8 cellular contexts compared by ENCODE assay signal in genomic region chr18:26546875-26547301, GRCh38. TPM values are rescaled to one million over a fixed set of nuclear protein-coding genes. Genes with fewer than 3 reads are reported as not detected.
DNase-seq lines count a peak whose midpoint lies in the region; ATAC-seq and TF ChIP-seq lines count a peak whose summit lies in the region.

No MANE protein-coding gene starts in this region.

- H3K4me1 Mint-ChIP-seq in T-helper 2 cell treated with Interferon-gamma antibody and Interleukin-4, amounts not matched to agents 5 μg/mL and 100 μg/mL, for 36 hours (ENCODE audit: low read depth) = peaks cover 13% of the 10 kb centered on the region
- peaks cover 35% of the 10 kb centered on the region for H3K4me1 Mint-ChIP-seq in MCF 10A (ENCODE audit: insufficient read depth, unreplicated experiment)
- peaks cover 14% of the 10 kb centered on the region for H3K4me1 Mint-ChIP-seq in stimulated activated effector memory CD8-positive, alpha-beta T cell treated with anti-CD3 and anti-CD28 coated beads, Interleukin-12 subunit alpha, Interleukin-12 subunit beta, amount 100 ng/mL, for 72 hours

- intact Hi-C loops in MCF 10A (cut with micrococcal nuclease) = loop anchor here (1.0 to 10.0 kb wide), 5 partner anchors 90 to 418 kb away; no protein-coding TSS in a partner anchor

- POLR2A ChIA-PET in MCF 10A (lab: Yijun Ruan, JAX) = interaction anchor here (0.7 to 10.1 kb wide), 14 partner anchors 27 to 164 kb away, joined by 3 to 108 read pairs (median 5); no protein-coding TSS in a partner anchor

- ATAC-seq in stimulated activated effector memory CD8-positive, alpha-beta T cell treated with anti-CD3 and anti-CD28 coated beads, Interleukin-12 subunit alpha, Interleukin-12 subunit beta, amount 100 ng/mL, for 72 hours = no peak
- ATAC-seq in GM21423 (IDR thresholded peaks at IDR 0.05; ENCODE audit: unreplicated experiment) = no peak

- BruUV-seq in MCF 10A (replicated peaks; lab: Mats Ljungman, UMichigan) = no TSS peak

- peaks cover 3% of the 10 kb centered on the region for H3K36me3 Mint-ChIP-seq in T-helper 2 cell treated with Interferon-gamma antibody and Interleukin-4, amounts not matched to agents 5 μg/mL and 100 μg/mL, for 36 hours (ENCODE audit: low read depth)
- peaks cover 23% of the 10 kb centered on the region for H3K36me3 Mint-ChIP-seq in MCF 10A (ENCODE audit: insufficient read depth, unreplicated experiment)
- H3K36me3 Mint-ChIP-seq in stimulated activated effector memory CD8-positive, alpha-beta T cell treated with anti-CD3 and anti-CD28 coated beads, Interleukin-12 subunit alpha, Interleukin-12 subunit beta, amount 100 ng/mL, for 72 hours = no peaks in the 10 kb centered on the region

- no peak for DNase-seq in T-helper 2 cell treated with Interferon-gamma antibody and Interleukin-4, amounts not matched to agents 5 μg/mL and 100 μg/mL, for 36 hours (ENCODE audit: low spot score)
- DNase-seq in T-helper 2 cell = no peak
- peak; percentile 39 for DNase-seq in MCF 10A (ENCODE audit: unreplicated experiment)
- DNase-seq in iris pigment epithelial cell (ENCODE audit: low read depth) = peak; percentile 43
- no peak for DNase-seq in stimulated activated effector memory CD8-positive, alpha-beta T cell treated with anti-CD3 and anti-CD28 coated beads, Interleukin-12 subunit alpha, Interleukin-12 subunit beta, amount 100 ng/mL, for 72 hours (ENCODE audit: low spot score in 2 of 2)
- no peak for DNase-seq in NCI-H2227 treated with DMSO at 0.1 percent for 48 hours (lab: John Stamatoyannopoulos, UW)
- DNase-seq in OCI-M2 (lab: John Stamatoyannopoulos, UW; ENCODE audit: unreplicated experiment) = no peak

- H3K27ac Mint-ChIP-seq in T-helper 2 cell treated with Interferon-gamma antibody and Interleukin-4, amounts not matched to agents 5 μg/mL and 100 μg/mL, for 36 hours = no peak overlapping the region
- H3K27ac Mint-ChIP-seq in MCF 10A (ENCODE audit: low read depth, unreplicated experiment) = peak overlapping the region; percentile 75
- H3K27ac Mint-ChIP-seq in stimulated activated effector memory CD8-positive, alpha-beta T cell treated with anti-CD3 and anti-CD28 coated beads, Interleukin-12 subunit alpha, Interleukin-12 subunit beta, amount 100 ng/mL, for 72 hours = no peak overlapping the region

- peaks cover 21% of the 10 kb centered on the region for H3K27me3 Mint-ChIP-seq in T-helper 2 cell treated with Interferon-gamma antibody and Interleukin-4, amounts not matched to agents 5 μg/mL and 100 μg/mL, for 36 hours (ENCODE audit: low read depth)
- H3K27me3 Mint-ChIP-seq in MCF 10A (ENCODE audit: insufficient read depth, unreplicated experiment) = no peaks in the 10 kb centered on the region

- TF ChIP-seq CTCF in MCF 10A (IDR thresholded peaks at IDR 0.05; ENCODE audit: unreplicated experiment) = no peak

- peak overlapping the region; percentile 74 for H3K4me3 Mint-ChIP-seq in T-helper 2 cell treated with Interferon-gamma antibody and Interleukin-4, amounts not matched to agents 5 μg/mL and 100 μg/mL, for 36 hours
- H3K4me3 Mint-ChIP-seq in MCF 10A (ENCODE audit: unreplicated experiment) = peak overlapping the region; percentile 93
- H3K4me3 Mint-ChIP-seq in stimulated activated effector memory CD8-positive, alpha-beta T cell treated with anti-CD3 and anti-CD28 coated beads, Interleukin-12 subunit alpha, Interleukin-12 subunit beta, amount 100 ng/mL, for 72 hours = peak overlapping the region; percentile 76

- CTCF ChIA-PET in MCF 10A (lab: Yijun Ruan, JAX) = interaction anchor here (0.5 to 4.4 kb wide), 17 partner anchors 24 to 470 kb away, joined by 3 to 40 read pairs (median 4); no protein-coding TSS in a partner anchor

- H3K9me3 Mint-ChIP-seq in T-helper 2 cell treated with Interferon-gamma antibody and Interleukin-4, amounts not matched to agents 5 μg/mL and 100 μg/mL, for 36 hours = no peaks in the 10 kb centered on the region
- no peaks in the 10 kb centered on the region for H3K9me3 Mint-ChIP-seq in MCF 10A (ENCODE audit: unreplicated experiment)
- H3K9me3 Mint-ChIP-seq in stimulated activated effector memory CD8-positive, alpha-beta T cell treated with anti-CD3 and anti-CD28 coated beads, Interleukin-12 subunit alpha, Interleukin-12 subunit beta, amount 100 ng/mL, for 72 hours = no peaks in the 10 kb centered on the region

RNA-seq across cellular contexts. Expression of gene KCTD1, which starts 1.5 kb away (rescaled TPM):
- 29.5 and 37.9 TPM in 2 replicates for total RNA-seq in MCF 10A (2022)

Comparison
In these comparisons a context has a peak if more than half of its experiments do, and no peak if none do; other contexts are left out.
1. DNase-seq: peak in MCF 10A (single experiment) and iris pigment epithelial cell (single experiment); none in T-helper 2 cell treated with Interferon-gamma antibody and Interleukin-4, amounts not matched to agents 5 μg/mL and 100 μg/mL, for 36 hours (single experiment), T-helper 2 cell (0 of 5), stimulated activated effector memory CD8-positive, alpha-beta T cell treated with anti-CD3 and anti-CD28 coated beads, Interleukin-12 subunit alpha, Interleukin-12 subunit beta, amount 100 ng/mL, for 72 hours (0 of 2), NCI-H2227 treated with DMSO at 0.1 percent for 48 hours (single experiment) and OCI-M2 (single experiment).
2. Peak in every context shown above with its lines, with median percentiles within 50 percentile points of each other: H3K4me3 Mint-ChIP-seq.